Comparison of ENCODE assay signal across 16 cellular contexts in the genomic region with DNA sequence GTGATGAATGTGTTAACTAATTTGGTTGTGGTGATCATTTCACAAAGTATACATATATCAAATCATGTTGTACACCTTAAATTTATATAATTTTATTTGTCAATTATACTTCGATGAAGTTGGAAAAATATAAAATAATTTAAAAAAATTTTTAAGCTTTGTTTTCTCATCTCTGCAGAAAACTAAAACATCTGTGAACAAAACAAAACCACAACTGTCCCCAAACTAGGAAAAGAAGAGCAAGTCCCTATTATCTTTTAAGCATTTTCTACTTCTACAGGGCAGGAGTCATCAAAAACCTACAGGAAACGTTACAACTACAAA. TPM values are rescaled to one million over a fixed set of nuclear protein-coding genes. Genes with fewer than 3 reads are reported as not detected.
DNase-seq lines count a peak whose midpoint lies in the region; ATAC-seq and TF ChIP-seq lines count a peak whose summit lies in the region.
"Had no signal": no experiment of that assay in that cellular context is flagged by ENCODE, and none has a peak within 500 bp of the region (broad histone marks: within the 10 kb centered on the region; RNA-seq: fewer than 3 reads in every experiment).

No MANE protein-coding gene starts in this region.

- POLR2A ChIA-PET in CD8-positive, alpha-beta memory T cell (lab: Charles Lee), result no interaction called here
- POLR2A ChIA-PET in HEK293 (lab: Yijun Ruan, JAX), result interaction anchor here (2.1 kb wide), 1 partner anchor 22 kb away, joined by 10 read pairs; the partner anchor contains the start of gene MBTPS1

- no peak for TF ChIP-seq CTCF in HEK293 (tag by site-specific recombination; IDR thresholded peaks at IDR 0.05)

- H3K36me3 Mint-ChIP-seq in CD8-positive, alpha-beta memory T cell, result peaks cover 0 to 5% (median 2%) of the 10 kb centered on the region in 3 donors
- peaks cover 2% of the 10 kb centered on the region for H3K36me3 Mint-ChIP-seq in activated T-helper 1 cell treated with anti-CD3 and anti-CD28 coated beads, Interleukin-12 subunit alpha, Interleukin-12 subunit beta, Interleukin-2, Interleukin-4 antibody, amounts not matched to agents 30 ng/mL and 10 ng/mL and 1 ng/mL, durations not matched to agents 14 hours and 24 hours and 36 hours (ENCODE audit: low read depth)

- H3K4me3 Mint-ChIP-seq in CD8-positive, alpha-beta memory T cell, result peak overlapping the region in 2 of 7 donors; percentile 30 to 35
- H3K4me3 Mint-ChIP-seq in activated T-helper 1 cell treated with anti-CD3 and anti-CD28 coated beads, Interleukin-12 subunit alpha, Interleukin-12 subunit beta, Interleukin-2, Interleukin-4 antibody, amounts not matched to agents 30 ng/mL and 10 ng/mL and 1 ng/mL, durations not matched to agents 14 hours and 24 hours and 36 hours, result no peak overlapping the region
- H3K4me3 Mint-ChIP-seq: B cell; dendritic cell treated with granulocyte-macrophage colony-stimulating factor and Interleukin-4, amounts not matched to agents 40 ng/mL and 50 ng/mL, for 4 days had no signal

- WGBS in mesodermal cell (ENCODE audit: insufficient coverage in 2 of 2), 2 experiments, result 43% methylated on average over 1 of the region's 2 CpGs
- WGBS in aorta, 2 donors, result 65 to 71% methylated on average over 2 of the region's 2 CpGs

- H3K27ac ChIP-seq in CD8-positive, alpha-beta memory T cell (ENCODE audit: low read depth, low read length), result peak overlapping the region; percentile 69
- no peak overlapping the region for H3K27ac ChIP-seq in HEK293 (ENCODE audit: extremely low read depth, low read depth, low read length)
- peak overlapping the region; percentile 59 for H3K27ac ChIP-seq in mesodermal cell (ENCODE audit: low read depth, low read length, severe bottlenecking)
- H3K27ac ChIP-seq in aorta (ENCODE audit: low read depth in 1 of 2, low read length in 2 of 2), result no peak overlapping the region
- H3K27ac ChIP-seq: SJCRH30 had no signal

- H3K4me3 ChIP-seq in CD8-positive, alpha-beta memory T cell (ENCODE audit: low read length), result no peak overlapping the region
- no peak overlapping the region for H3K4me3 ChIP-seq in HEK293 (ENCODE audit: low read depth, low read length)
- no peak overlapping the region for H3K4me3 ChIP-seq in mesodermal cell (ENCODE audit: extremely low read depth, insufficient read depth, low read length, poor library complexity, severe bottlenecking)
- H3K4me3 ChIP-seq in aorta (ENCODE audit: low read length in 2 of 2), result no peak overlapping the region
- H3K4me3 ChIP-seq: SJCRH30 had no signal

- H3K27me3 Mint-ChIP-seq in CD8-positive, alpha-beta memory T cell, result no peaks in the 10 kb centered on the region
- peaks cover 3% of the 10 kb centered on the region for H3K27me3 Mint-ChIP-seq in activated T-helper 1 cell treated with anti-CD3 and anti-CD28 coated beads, Interleukin-12 subunit alpha, Interleukin-12 subunit beta, Interleukin-2, Interleukin-4 antibody, amounts not matched to agents 30 ng/mL and 10 ng/mL and 1 ng/mL, durations not matched to agents 14 hours and 24 hours and 36 hours (ENCODE audit: insufficient read depth)
- H3K27me3 Mint-ChIP-seq: activated CD4-positive, alpha-beta T cell treated with anti-CD3 and anti-CD28 coated beads, Interleukin-2, amount 10 ng/mL, durations not matched to agents 7 days and 5 days; B cell; dendritic cell treated with granulocyte-macrophage colony-stimulating factor and Interleukin-4, amounts not matched to agents 40 ng/mL and 50 ng/mL, for 4 days had no signal

- peaks cover 22 to 44% (median 40%) of the 10 kb centered on the region in 3 donors for H3K4me1 Mint-ChIP-seq in CD8-positive, alpha-beta memory T cell
- H3K4me1 Mint-ChIP-seq in activated T-helper 1 cell treated with anti-CD3 and anti-CD28 coated beads, Interleukin-12 subunit alpha, Interleukin-12 subunit beta, Interleukin-2, Interleukin-4 antibody, amounts not matched to agents 30 ng/mL and 10 ng/mL and 1 ng/mL, durations not matched to agents 14 hours and 24 hours and 36 hours (ENCODE audit: low read depth), result peaks cover 14% of the 10 kb centered on the region

- no peaks in the 10 kb centered on the region for H3K9me3 ChIP-seq in CD8-positive, alpha-beta memory T cell (ENCODE audit: low read length)
- H3K9me3 ChIP-seq in HEK293 (ENCODE audit: control insufficient read depth, insufficient read depth, low read depth, low read length), result no peaks in the 10 kb centered on the region
- H3K9me3 ChIP-seq in mesodermal cell (ENCODE audit: control insufficient read depth, low read length), result no peaks in the 10 kb centered on the region
- H3K9me3 ChIP-seq in aorta (ENCODE audit: control insufficient read depth, low read length), result no peaks in the 10 kb centered on the region
- H3K9me3 ChIP-seq: SJCRH30 had no signal

- peaks cover 11% of the 10 kb centered on the region for H3K4me1 ChIP-seq in CD8-positive, alpha-beta memory T cell (ENCODE audit: insufficient read depth, low read length)
- peaks cover 7% of the 10 kb centered on the region; the same call in 1 of the 2 replicates for H3K4me1 ChIP-seq in HEK293 (ENCODE audit: control insufficient read depth, insufficient read depth, low read length)
- peaks cover 25% of the 10 kb centered on the region for H3K4me1 ChIP-seq in mesodermal cell (ENCODE audit: control insufficient read depth, insufficient read depth, low read length, poor library complexity, severe bottlenecking)
- H3K4me1 ChIP-seq in aorta (ENCODE audit: control insufficient read depth in 1 of 2, insufficient read depth in 2 of 2, low read length in 2 of 2), result no peaks in the 10 kb centered on the region

- H3K27me3 ChIP-seq in CD8-positive, alpha-beta memory T cell (ENCODE audit: insufficient read depth, low read length, poor library complexity, severe bottlenecking), result no peaks in the 10 kb centered on the region
- no peaks in the 10 kb centered on the region for H3K27me3 ChIP-seq in aorta (ENCODE audit: control insufficient read depth in 1 of 2, insufficient read depth in 2 of 2, low read length in 1 of 2)
- H3K27me3 ChIP-seq: SJCRH30 had no signal

- CTCF ChIA-PET in CD8-positive, alpha-beta memory T cell (lab: Charles Lee), result interaction anchor here (1.3 to 2.7 kb wide), 2 partner anchors 22 to 72 kb away, joined by 3 to 12 read pairs; partner anchors contain the start of gene MBTPS1
- CTCF ChIA-PET in HEK293 (lab: Yijun Ruan, JAX), result interaction anchor here (0.7 to 2.5 kb wide), 8 partner anchors 22 to 369 kb away, joined by 3 to 12 read pairs (median 4); partner anchors contain the start of genes MBTPS1 and TAF1C

- H3K27ac Mint-ChIP-seq in CD8-positive, alpha-beta memory T cell, result peak overlapping the region in 3 of 8 donors; percentile 16 to 71 (median 42)
- H3K27ac Mint-ChIP-seq in activated T-helper 1 cell treated with anti-CD3 and anti-CD28 coated beads, Interleukin-12 subunit alpha, Interleukin-12 subunit beta, Interleukin-2, Interleukin-4 antibody, amounts not matched to agents 30 ng/mL and 10 ng/mL and 1 ng/mL, durations not matched to agents 14 hours and 24 hours and 36 hours, result peak overlapping the region; percentile 24
- H3K27ac Mint-ChIP-seq: activated CD4-positive, alpha-beta T cell treated with anti-CD3 and anti-CD28 coated beads, Interleukin-2, amount 10 ng/mL, durations not matched to agents 7 days and 5 days; B cell; dendritic cell treated with granulocyte-macrophage colony-stimulating factor and Interleukin-4, amounts not matched to agents 40 ng/mL and 50 ng/mL, for 4 days had no signal

- DNase-seq in CD8-positive, alpha-beta memory T cell, result no peak
- no peak for DNase-seq in activated T-helper 1 cell treated with anti-CD3 and anti-CD28 coated beads, Interleukin-12 subunit alpha, Interleukin-12 subunit beta, Interleukin-2, Interleukin-4 antibody, amounts not matched to agents 30 ng/mL and 10 ng/mL and 1 ng/mL, durations not matched to agents 14 hours and 24 hours and 36 hours (ENCODE audit: low spot score)
- DNase-seq in aorta (no peak), retina (no peak)
- DNase-seq: activated effector memory CD4-positive, alpha-beta T cell treated with Interleukin-2 at 50 U/mL for 16 hours; KG1; NCI-H226 had no signal

- no peaks in the 10 kb centered on the region for H3K36me3 ChIP-seq in CD8-positive, alpha-beta memory T cell (ENCODE audit: insufficient read depth, low read length)
- no peaks in the 10 kb centered on the region for H3K36me3 ChIP-seq in HEK293 (ENCODE audit: control insufficient read depth in 2 of 2, insufficient read depth in 1 of 2, low read length in 2 of 2)
- peaks cover 12% of the 10 kb centered on the region for H3K36me3 ChIP-seq in mesodermal cell (ENCODE audit: control insufficient read depth, insufficient read depth, low read length)
- H3K36me3 ChIP-seq in aorta (ENCODE audit: control insufficient read depth in 1 of 2, insufficient read depth in 2 of 2, low read length in 1 of 2), result no peaks in the 10 kb centered on the region
- H3K36me3 ChIP-seq: SJCRH30 had no signal

- no peaks in the 10 kb centered on the region for H3K9me3 Mint-ChIP-seq in CD8-positive, alpha-beta memory T cell
- no peaks in the 10 kb centered on the region for H3K9me3 Mint-ChIP-seq in activated T-helper 1 cell treated with anti-CD3 and anti-CD28 coated beads, Interleukin-12 subunit alpha, Interleukin-12 subunit beta, Interleukin-2, Interleukin-4 antibody, amounts not matched to agents 30 ng/mL and 10 ng/mL and 1 ng/mL, durations not matched to agents 14 hours and 24 hours and 36 hours
- H3K9me3 Mint-ChIP-seq: activated CD4-positive, alpha-beta T cell treated with anti-CD3 and anti-CD28 coated beads, Interleukin-2, amount 10 ng/mL, durations not matched to agents 7 days and 5 days; dendritic cell treated with granulocyte-macrophage colony-stimulating factor and Interleukin-4, amounts not matched to agents 40 ng/mL and 50 ng/mL, for 4 days had no signal

- ATAC-seq in aorta (ENCODE audit: low FRiP score), result no peak
- ATAC-seq in GM21786 (IDR thresholded peaks at IDR 0.05; ENCODE audit: unreplicated experiment), result no peak

- intact Hi-C loops in activated T-helper 1 cell treated with anti-CD3 and anti-CD28 coated beads, Interleukin-12 subunit alpha, Interleukin-12 subunit beta, Interleukin-2, Interleukin-4 antibody, amounts not matched to agents 30 ng/mL and 10 ng/mL and 1 ng/mL, durations not matched to agents 14 hours and 24 hours and 36 hours (cut with micrococcal nuclease), result no loop called here
- intact Hi-C loops in aorta (cut with DNase I), result no loop called here

RNA-seq across cellular contexts. Expression of gene HSDL1, which starts 6.5 kb away (rescaled TPM):
- total RNA-seq in CD8-positive, alpha-beta memory T cell, result 10 to 100 TPM; 13.5 to 15.2 TPM
- 7.0 TPM for polyA plus RNA-seq in CD8-positive, alpha-beta memory T cell
- 19.2 and 23.1 TPM in 2 replicates for total RNA-seq in activated T-helper 1 cell treated with anti-CD3 and anti-CD28 coated beads, Interleukin-12 subunit alpha, Interleukin-12 subunit beta, Interleukin-2, Interleukin-4 antibody, amounts not matched to agents 30 ng/mL and 10 ng/mL and 1 ng/mL, durations not matched to agents 14 hours and 24 hours and 36 hours
- 45.7 TPM for polyA plus RNA-seq in mesodermal cell (2013, experiment 1 of 2)
- polyA plus RNA-seq in mesodermal cell (2013, experiment 2 of 2), result 42.6 TPM
- 10 to 100 TPM; 14.6 to 20.5 TPM for total RNA-seq in aorta
- 10 to 100 TPM; 11.4 to 19.0 TPM for polyA plus RNA-seq in aorta

RNA-seq across cellular contexts. Expression of gene DNAAF1, which starts 6.6 kb away (rescaled TPM):
- under 1 TPM in 1 of 2 experiments, not detected in 1; 0.31 TPM for total RNA-seq in CD8-positive, alpha-beta memory T cell
- 1.5 TPM for polyA plus RNA-seq in CD8-positive, alpha-beta memory T cell
- not detected in 2 replicates for total RNA-seq in activated T-helper 1 cell treated with anti-CD3 and anti-CD28 coated beads, Interleukin-12 subunit alpha, Interleukin-12 subunit beta, Interleukin-2, Interleukin-4 antibody, amounts not matched to agents 30 ng/mL and 10 ng/mL and 1 ng/mL, durations not matched to agents 14 hours and 24 hours and 36 hours
- not detected for polyA plus RNA-seq in mesodermal cell (2013, experiment 1 of 2)
- not detected for polyA plus RNA-seq in mesodermal cell (2013, experiment 2 of 2)
- total RNA-seq in aorta, result under 1 TPM; 0.19 to 0.48 TPM
- polyA plus RNA-seq in aorta, result 1 to 10 TPM in 1 of 2 donors, not detected in 1; 1.4 TPM
- total RNA-seq: epithelial cell of proximal tubule, kidney epithelial cell had no signal

RNA-seq across cellular contexts. Expression of gene MBTPS1, which starts 21.7 kb away (rescaled TPM):
- 10 to 100 TPM; 38.3 to 45.0 TPM for total RNA-seq in CD8-positive, alpha-beta memory T cell
- polyA plus RNA-seq in CD8-positive, alpha-beta memory T cell, result 64.7 TPM
- 54.5 and 60.0 TPM in 2 replicates for total RNA-seq in activated T-helper 1 cell treated with anti-CD3 and anti-CD28 coated beads, Interleukin-12 subunit alpha, Interleukin-12 subunit beta, Interleukin-2, Interleukin-4 antibody, amounts not matched to agents 30 ng/mL and 10 ng/mL and 1 ng/mL, durations not matched to agents 14 hours and 24 hours and 36 hours
- 66.8 TPM for polyA plus RNA-seq in mesodermal cell (2013, experiment 1 of 2)
- 63.2 TPM for polyA plus RNA-seq in mesodermal cell (2013, experiment 2 of 2)
- total RNA-seq in aorta, result 100 to 1,000 TPM in 1 of 2 donors, 10 to 100 TPM in 1; 75.0 to 108 TPM
- 10 to 100 TPM; 28.9 to 68.3 TPM for polyA plus RNA-seq in aorta

RNA-seq across cellular contexts. Expression of gene TAF1C, which starts 48.4 kb away (rescaled TPM):
- 10 to 100 TPM; 49.9 to 51.2 TPM for total RNA-seq in CD8-positive, alpha-beta memory T cell
- polyA plus RNA-seq in CD8-positive, alpha-beta memory T cell, result 6.4 TPM
- total RNA-seq in activated T-helper 1 cell treated with anti-CD3 and anti-CD28 coated beads, Interleukin-12 subunit alpha, Interleukin-12 subunit beta, Interleukin-2, Interleukin-4 antibody, amounts not matched to agents 30 ng/mL and 10 ng/mL and 1 ng/mL, durations not matched to agents 14 hours and 24 hours and 36 hours, result 67.9 and 74.4 TPM in 2 replicates
- 36.5 TPM for polyA plus RNA-seq in mesodermal cell (2013, experiment 1 of 2)
- 35.7 TPM for polyA plus RNA-seq in mesodermal cell (2013, experiment 2 of 2)
- 10 to 100 TPM; 46.6 to 50.9 TPM for total RNA-seq in aorta
- 10 to 100 TPM in 1 of 2 donors, 1 to 10 TPM in 1; 8.4 to 80.9 TPM for polyA plus RNA-seq in aorta

RNA-seq across cellular contexts. Expression of gene ADAD2, which starts 52.5 kb away (rescaled TPM):
- total RNA-seq in CD8-positive, alpha-beta memory T cell, result under 1 TPM in 1 of 2 experiments, not detected in 1; 0.40 TPM
- polyA plus RNA-seq in CD8-positive, alpha-beta memory T cell, result not detected
- total RNA-seq in activated T-helper 1 cell treated with anti-CD3 and anti-CD28 coated beads, Interleukin-12 subunit alpha, Interleukin-12 subunit beta, Interleukin-2, Interleukin-4 antibody, amounts not matched to agents 30 ng/mL and 10 ng/mL and 1 ng/mL, durations not matched to agents 14 hours and 24 hours and 36 hours, result not detected in 2 replicates
- polyA plus RNA-seq in mesodermal cell (2013, experiment 1 of 2), result 0.33 TPM
- not detected for polyA plus RNA-seq in mesodermal cell (2013, experiment 2 of 2)
- under 1 TPM in 1 of 2 donors, not detected in 1; 0.33 TPM for total RNA-seq in aorta
- 1 to 10 TPM in 1 of 2 donors, not detected in 1; 1.0 TPM for polyA plus RNA-seq in aorta
- total RNA-seq: activated CD4-positive, alpha-beta T cell treated with anti-CD3 and anti-CD28 coated beads, Interleukin-2, amount 10 ng/mL, durations not matched to agents 7 days and 5 days; B cell; epithelial cell of proximal tubule; kidney epithelial cell had no signal

Comparison
In these comparisons a context has a peak if more than half of its experiments do, and no peak if none do; other contexts are left out.
1. H3K27ac ChIP-seq: peak in CD8-positive, alpha-beta memory T cell (single experiment) and mesodermal cell (single experiment); none in HEK293 (single experiment) and aorta (0 of 2).